21 cellular contexts compared by ENCODE assay signal in the genomic region with DNA sequence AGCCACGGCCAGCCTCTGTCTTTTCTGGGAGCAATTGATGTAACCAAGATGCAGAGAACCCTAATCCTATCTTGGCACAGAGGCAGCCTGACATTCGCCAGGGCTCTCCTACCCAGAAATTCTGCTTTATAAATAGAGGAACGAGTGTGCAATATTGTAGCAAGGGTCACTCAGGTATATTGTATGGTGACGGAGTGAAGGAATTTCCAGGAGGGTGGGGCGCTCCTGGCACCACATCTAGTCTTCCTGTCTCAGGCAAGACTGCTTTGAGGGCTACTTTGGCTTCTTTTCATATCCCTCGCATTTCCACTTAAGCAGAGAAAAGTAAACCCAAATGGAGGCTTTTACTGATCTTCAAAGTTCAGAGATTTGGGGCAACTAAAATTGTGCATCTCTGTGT.
"Had no signal": no experiment of that assay in that cellular context is flagged by ENCODE, and none has a peak within 500 bp of the region (broad histone marks: within the 10 kb centered on the region; RNA-seq: fewer than 3 reads in every experiment).

No MANE protein-coding gene starts in this region.

- H3K4me3 ChIP-seq: MG63 had no signal

- DNase-seq: KBM-7, MG63, NCI-H1092, NCI-H1105 treated with DMSO at 0.1 percent for 48 hours, NCI-H1417 treated with DMSO at 0.1 percent for 48 hours, NCI-H187, NCI-H2029, NCI-H2081 treated with DMSO at 0.1 percent for 48 hours, NCI-H2171, NCI-H226, NCI-H446, NCI-H510A, NCI-H524 treated with DMSO at 0.1 percent for 48 hours, NCI-H69, NCI-H774, PC-3, SHP77, SK-N-SH had no signal

- H3K27ac ChIP-seq: HL-60, RWPE1 had no signal

- ATAC-seq: Panc1, PC-3 had no signal

- H3K27me3 ChIP-seq: MG63 had no signal

- H3K36me3 ChIP-seq: MG63 had no signal

- H3K9me3 ChIP-seq: MG63, SK-N-SH had no signal
